ENCODE assay signal across 22 cellular contexts in genomic region chr1:244290386-244290785, GRCh38.
A peak's percentile ranks its signal among the peaks of the same experiment; 100 is the strongest.
DNase-seq lines count a peak whose midpoint lies in the region; ATAC-seq and TF ChIP-seq lines count a peak whose summit lies in the region.
"Had no signal": no experiment of that assay in that cellular context is flagged by ENCODE, and none has a peak within 500 bp of the region (broad histone marks: within the 10 kb centered on the region; RNA-seq: fewer than 3 reads in every experiment).

No MANE protein-coding gene starts in this region.

- H3K36me3 Mint-ChIP-seq in activated CD8-positive, alpha-beta T cell treated with anti-CD3 and anti-CD28 coated beads for 36 hours (ENCODE audit: low read depth): no peaks in the 10 kb centered on the region
- no peaks in the 10 kb centered on the region for H3K36me3 Mint-ChIP-seq in activated CD8-positive, alpha-beta T cell treated with anti-CD3 and anti-CD28 coated beads, Interleukin-2, amount 10 ng/mL, durations not matched to agents 7 days and 5 days (ENCODE audit: low read depth)

- no peak for TF ChIP-seq CTCF in activated CD8-positive, alpha-beta T cell treated with anti-CD3 and anti-CD28 coated beads for 36 hours (IDR thresholded peaks at IDR 0.05)
- TF ChIP-seq CTCF in osteoblast (IDR thresholded peaks at IDR 0.05; ENCODE audit: extremely low read depth, low read depth, low read length): no peak

- no peaks in the 10 kb centered on the region for H3K4me1 ChIP-seq in osteoblast (ENCODE audit: insufficient read depth, low read length)

- H3K27ac Mint-ChIP-seq in activated CD8-positive, alpha-beta T cell treated with anti-CD3 and anti-CD28 coated beads for 36 hours: no peak overlapping the region
- no peak overlapping the region for H3K27ac Mint-ChIP-seq in activated CD8-positive, alpha-beta T cell treated with anti-CD3 and anti-CD28 coated beads, Interleukin-2, amount 10 ng/mL, durations not matched to agents 7 days and 5 days
- H3K27ac Mint-ChIP-seq: B cell; CD4-positive, alpha-beta T cell had no signal

- peaks cover 6% of the 10 kb centered on the region for H3K9me3 Mint-ChIP-seq in activated CD8-positive, alpha-beta T cell treated with anti-CD3 and anti-CD28 coated beads for 36 hours
- H3K9me3 Mint-ChIP-seq in activated CD8-positive, alpha-beta T cell treated with anti-CD3 and anti-CD28 coated beads, Interleukin-2, amount 10 ng/mL, durations not matched to agents 7 days and 5 days (ENCODE audit: insufficient read depth): no peaks in the 10 kb centered on the region

- intact Hi-C loops in activated CD8-positive, alpha-beta T cell treated with anti-CD3 and anti-CD28 coated beads for 36 hours (cut with micrococcal nuclease): no loop called here

- H2AFZ ChIP-seq in osteoblast (ENCODE audit: low read length): no peak overlapping the region

- no peaks in the 10 kb centered on the region for H3K27me3 ChIP-seq in osteoblast (ENCODE audit: insufficient read depth, low read length)
- H3K27me3 ChIP-seq: BLaER1 treated with 17β-estradiol and CSF1 and Interleukin-3, amounts not matched to agents 10 nM and 100 nM had no signal

- no peak overlapping the region for H3K4me2 ChIP-seq in osteoblast (ENCODE audit: insufficient read depth, low read length)
- H3K4me2 ChIP-seq: A549 had no signal

- CTCF ChIA-PET in activated CD8-positive, alpha-beta T cell treated with anti-CD3 and anti-CD28 coated beads for 36 hours (lab: Charles Lee): interaction anchor here (5.1 kb wide), 1 partner anchor 8 kb away, joined by 32 read pairs; no protein-coding TSS in a partner anchor
- CTCF ChIA-PET in activated CD8-positive, alpha-beta T cell treated with anti-CD3 and anti-CD28 coated beads, Interleukin-2, amount 10 ng/mL, durations not matched to agents 7 days and 5 days (lab: Charles Lee): interaction anchor here (1.8 to 3.4 kb wide), 2 partner anchors 9 to 17 kb away, joined by 6 to 26 read pairs; no protein-coding TSS in a partner anchor

- H3K27me3 Mint-ChIP-seq in activated CD8-positive, alpha-beta T cell treated with anti-CD3 and anti-CD28 coated beads for 36 hours: peaks cover 4% of the 10 kb centered on the region
- H3K27me3 Mint-ChIP-seq in activated CD8-positive, alpha-beta T cell treated with anti-CD3 and anti-CD28 coated beads, Interleukin-2, amount 10 ng/mL, durations not matched to agents 7 days and 5 days (ENCODE audit: low read depth): peaks cover 13% of the 10 kb centered on the region
- H3K27me3 Mint-ChIP-seq: B cell; CD4-positive, alpha-beta T cell had no signal

- no peak overlapping the region for H3K4me3 Mint-ChIP-seq in activated CD8-positive, alpha-beta T cell treated with anti-CD3 and anti-CD28 coated beads for 36 hours
- H3K4me3 Mint-ChIP-seq in activated CD8-positive, alpha-beta T cell treated with anti-CD3 and anti-CD28 coated beads, Interleukin-2, amount 10 ng/mL, durations not matched to agents 7 days and 5 days: no peak overlapping the region
- H3K4me3 Mint-ChIP-seq: B cell; CD4-positive, alpha-beta T cell had no signal

- H3K4me1 Mint-ChIP-seq in activated CD8-positive, alpha-beta T cell treated with anti-CD3 and anti-CD28 coated beads for 36 hours (ENCODE audit: low read depth): peaks cover 7% of the 10 kb centered on the region
- H3K4me1 Mint-ChIP-seq in activated CD8-positive, alpha-beta T cell treated with anti-CD3 and anti-CD28 coated beads, Interleukin-2, amount 10 ng/mL, durations not matched to agents 7 days and 5 days (ENCODE audit: low read depth): peaks cover 17% of the 10 kb centered on the region
- H3K4me1 Mint-ChIP-seq: B cell had no signal

- no peak overlapping the region for H3K4me3 ChIP-seq in osteoblast (ENCODE audit: insufficient read depth, low read length)
- H3K4me3 ChIP-seq: A549; BLaER1 treated with 17β-estradiol and CSF1 and Interleukin-3, amounts not matched to agents 10 nM and 100 nM; GM12878 had no signal

- ATAC-seq in activated CD8-positive, alpha-beta T cell treated with anti-CD3 and anti-CD28 coated beads for 36 hours: peak; percentile 39
- ATAC-seq in activated CD8-positive, alpha-beta T cell treated with anti-CD3 and anti-CD28 coated beads, Interleukin-2, amount 10 ng/mL, durations not matched to agents 7 days and 5 days: no peak
- ATAC-seq: A549, GM12878 had no signal

- H3K27ac ChIP-seq in osteoblast (ENCODE audit: low read depth, low read length): no peak overlapping the region
- H3K27ac ChIP-seq: 22Rv1; A549; BLaER1 treated with 17β-estradiol and CSF1 and Interleukin-3, amounts not matched to agents 10 nM and 100 nM; C4-2B had no signal

- no peaks in the 10 kb centered on the region for H3K36me3 ChIP-seq in osteoblast (ENCODE audit: insufficient read depth, low read length)

- no peak for DNase-seq in activated CD8-positive, alpha-beta T cell treated with anti-CD3 and anti-CD28 coated beads for 36 hours
- no peak for DNase-seq in activated CD8-positive, alpha-beta T cell treated with anti-CD3 and anti-CD28 coated beads, Interleukin-2, amount 10 ng/mL, durations not matched to agents 7 days and 5 days
- DNase-seq in SW480 (ENCODE audit: low spot score): peak; percentile 57
- peak; percentile 37 for DNase-seq in osteoblast (ENCODE audit: insufficient read length, low spot score, missing footprints)
- no peak for DNase-seq in NCI-H2081 treated with DMSO at 0.1 percent for 48 hours (lab: John Stamatoyannopoulos, UW)
- DNase-seq in germinal center (ENCODE audit: low spot score): no peak
- DNase-seq: AML-193; CD4-positive, alpha-beta T cell; CD8-positive, alpha-beta memory T cell; COR-L47; DMS 273 treated with DMSO at 0.1 percent for 48 hours; DMS153; DMS53; DMS79; EL; GDM1 had no signal

- no peaks in the 10 kb centered on the region for H3K9me3 ChIP-seq in osteoblast (ENCODE audit: low read depth, low read length)

- H3K79me2 ChIP-seq in osteoblast (ENCODE audit: insufficient read depth, low read length): no peaks in the 10 kb centered on the region

- no peaks in the 10 kb centered on the region for H4K20me1 ChIP-seq in osteoblast (ENCODE audit: insufficient read depth, low read length)
- H4K20me1 ChIP-seq: BLaER1 treated with 17β-estradiol and CSF1 and Interleukin-3, amounts not matched to agents 10 nM and 100 nM had no signal

- POLR2A ChIA-PET in activated CD8-positive, alpha-beta T cell treated with anti-CD3 and anti-CD28 coated beads for 36 hours (lab: Charles Lee): no interaction called here
- POLR2A ChIA-PET in activated CD8-positive, alpha-beta T cell treated with anti-CD3 and anti-CD28 coated beads, Interleukin-2, amount 10 ng/mL, durations not matched to agents 7 days and 5 days (lab: Charles Lee): no interaction called here

Comparison
In these comparisons a context has a peak if more than half of its experiments do, and no peak if none do; other contexts are left out.
1. DNase-seq: peak in SW480 (single experiment) and osteoblast (single experiment); none in activated CD8-positive, alpha-beta T cell treated with anti-CD3 and anti-CD28 coated beads for 36 hours (single experiment), activated CD8-positive, alpha-beta T cell treated with anti-CD3 and anti-CD28 coated beads, Interleukin-2, amount 10 ng/mL, durations not matched to agents 7 days and 5 days (single experiment), NCI-H2081 treated with DMSO at 0.1 percent for 48 hours (single experiment) and germinal center (single experiment).